In genomic region chr10:11714750-11715365, GRCh38 we compare ENCODE assay signal across 16 cellular contexts. TPM values are rescaled to one million over a fixed set of nuclear protein-coding genes. Genes with fewer than 3 reads are reported as not detected.
DNase-seq lines count a peak whose midpoint lies in the region; ATAC-seq and TF ChIP-seq lines count a peak whose summit lies in the region.
"Had no signal": no experiment of that assay in that cellular context is flagged by ENCODE, and none has a peak within 500 bp of the region (broad histone marks: within the 10 kb centered on the region; RNA-seq: fewer than 3 reads in every experiment).

No MANE protein-coding gene starts in this region.

- H3K4me3 ChIP-seq in HEK293 (ENCODE audit: low read depth, low read length) (no peak overlapping the region), uterus (no peak overlapping the region)
- H3K4me3 ChIP-seq: A549, HAP-1 had no signal

- intact Hi-C loops in dendritic cell treated with granulocyte-macrophage colony-stimulating factor and Interleukin-4, amounts not matched to agents 40 ng/mL and 50 ng/mL, for 4 days (cut with micrococcal nuclease), result loop anchor here (10.0 kb wide), 1 partner anchor 50 kb away; no protein-coding TSS in a partner anchor
- intact Hi-C loops in uterus (cut with DNase I; ENCODE audit: low total_unique reads), result no loop called here

- H3K36me3 Mint-ChIP-seq in dendritic cell treated with granulocyte-macrophage colony-stimulating factor and Interleukin-4, amounts not matched to agents 40 ng/mL and 50 ng/mL, for 4 days (ENCODE audit: low read depth), result no peaks in the 10 kb centered on the region
- H3K36me3 Mint-ChIP-seq in memory B cell, result no peaks in the 10 kb centered on the region
- no peaks in the 10 kb centered on the region for H3K36me3 Mint-ChIP-seq in progenitor cell of endocrine pancreas (ENCODE audit: insufficient read depth)
- no peaks in the 10 kb centered on the region for H3K36me3 Mint-ChIP-seq in T-cell

- peak overlapping the region; percentile 41 for H3K27ac Mint-ChIP-seq in dendritic cell treated with granulocyte-macrophage colony-stimulating factor and Interleukin-4, amounts not matched to agents 40 ng/mL and 50 ng/mL, for 4 days
- peak overlapping the region; percentile 51 for H3K27ac Mint-ChIP-seq in memory B cell
- H3K27ac Mint-ChIP-seq in progenitor cell of endocrine pancreas, result peak overlapping the region; percentile 59
- H3K27ac Mint-ChIP-seq in T-cell, result no peak overlapping the region
- H3K27ac Mint-ChIP-seq: CD4-positive, alpha-beta T cell had no signal

- H3K27ac ChIP-seq in HEK293 (ENCODE audit: extremely low read depth, low read depth, low read length) (no peak overlapping the region), uterus (no peak overlapping the region)
- H3K27ac ChIP-seq: A549 had no signal

- H3K4me1 ChIP-seq in HEK293 (ENCODE audit: control insufficient read depth, insufficient read depth, low read length) (no peaks in the 10 kb centered on the region), uterus (no peaks in the 10 kb centered on the region)
- H3K4me1 ChIP-seq: HAP-1 had no signal

- no peak for DNase-seq in memory B cell (ENCODE audit: low spot score in 2 of 2)
- no peak for DNase-seq in progenitor cell of endocrine pancreas (ENCODE audit: low spot score, unreplicated experiment)
- DNase-seq in uterus, result no peak
- no peak for DNase-seq in NCI-H510A treated with DMSO at 0.1 percent for 48 hours (lab: John Stamatoyannopoulos, UW)
- no peak for DNase-seq in T-cell
- DNase-seq: AML-193; Caco-2; CD4-positive, alpha-beta T cell; DMS153; DMS79; GDM1 had no signal

- no peaks in the 10 kb centered on the region for H3K27me3 ChIP-seq in uterus

- H3K4me3 Mint-ChIP-seq in dendritic cell treated with granulocyte-macrophage colony-stimulating factor and Interleukin-4, amounts not matched to agents 40 ng/mL and 50 ng/mL, for 4 days, result no peak overlapping the region
- H3K4me3 Mint-ChIP-seq in memory B cell (no peak overlapping the region), progenitor cell of endocrine pancreas (ENCODE audit: low read depth) (no peak overlapping the region), T-cell (no peak overlapping the region)
- H3K4me3 Mint-ChIP-seq: CD4-positive, alpha-beta T cell had no signal

- no peak for TF ChIP-seq POLR2A in uterus (IDR thresholded peaks at IDR 0.05)

- H3K4me1 Mint-ChIP-seq in dendritic cell treated with granulocyte-macrophage colony-stimulating factor and Interleukin-4, amounts not matched to agents 40 ng/mL and 50 ng/mL, for 4 days (ENCODE audit: low read depth), result peaks cover 75% of the 10 kb centered on the region
- H3K4me1 Mint-ChIP-seq in memory B cell (peaks cover 36% of the 10 kb centered on the region), progenitor cell of endocrine pancreas (ENCODE audit: low read depth) (peaks cover 15% of the 10 kb centered on the region), T-cell (peaks cover 22 to 31% (median 31%) of the 10 kb centered on the region in 3 donors)

- no peak for ATAC-seq in memory B cell (ENCODE audit: low read depth)
- no peak for ATAC-seq in GM18873 (IDR thresholded peaks at IDR 0.05; ENCODE audit: low FRiP score, unreplicated experiment)
- ATAC-seq in T-cell (replicated peaks in 1 of 4), result no peak

- H3K36me3 ChIP-seq in HEK293 (ENCODE audit: control insufficient read depth in 2 of 2, insufficient read depth in 1 of 2, low read length in 2 of 2) (no peaks in the 10 kb centered on the region), uterus (no peaks in the 10 kb centered on the region)
- H3K36me3 ChIP-seq: HAP-1 had no signal

- peaks cover 33% of the 10 kb centered on the region for H3K27me3 Mint-ChIP-seq in dendritic cell treated with granulocyte-macrophage colony-stimulating factor and Interleukin-4, amounts not matched to agents 40 ng/mL and 50 ng/mL, for 4 days
- H3K27me3 Mint-ChIP-seq in memory B cell, result no peaks in the 10 kb centered on the region
- H3K27me3 Mint-ChIP-seq in progenitor cell of endocrine pancreas, result peaks cover 16% of the 10 kb centered on the region
- H3K27me3 Mint-ChIP-seq in T-cell, result peaks cover 17 to 32% of the 10 kb centered on the region in 2 donors

- peaks cover 14% of the 10 kb centered on the region for H3K9me3 Mint-ChIP-seq in dendritic cell treated with granulocyte-macrophage colony-stimulating factor and Interleukin-4, amounts not matched to agents 40 ng/mL and 50 ng/mL, for 4 days
- H3K9me3 Mint-ChIP-seq in memory B cell (no peaks in the 10 kb centered on the region), progenitor cell of endocrine pancreas (ENCODE audit: low read depth) (no peaks in the 10 kb centered on the region), T-cell (peaks cover 0 to 8% (median 6%) of the 10 kb centered on the region in 3 donors)
- H3K9me3 Mint-ChIP-seq: CD4-positive, alpha-beta T cell had no signal

- CTCF ChIA-PET in HEK293 (lab: Yijun Ruan, JAX) (no interaction called here), T-cell (lab: Charles Lee) (no interaction called here)

- POLR2A ChIA-PET in HEK293 (lab: Yijun Ruan, JAX), result interaction anchor here (0.6 kb wide), 1 partner anchor 276 kb away, joined by 7 read pairs; no protein-coding TSS in a partner anchor
- POLR2A ChIA-PET in T-cell (lab: Charles Lee), result no interaction called here

- no peak for TF ChIP-seq CTCF in HEK293 (tag by site-specific recombination; IDR thresholded peaks at IDR 0.05)
- no peak for TF ChIP-seq CTCF in progenitor cell of endocrine pancreas (IDR thresholded peaks at IDR 0.05; ENCODE audit: unreplicated experiment)
- TF ChIP-seq CTCF in uterus (IDR thresholded peaks at IDR 0.05), result no peak

- no peaks in the 10 kb centered on the region for H3K9me3 ChIP-seq in HEK293 (ENCODE audit: control insufficient read depth, insufficient read depth, low read depth, low read length)
- H3K9me3 ChIP-seq in uterus, result no peaks in the 10 kb centered on the region
- H3K9me3 ChIP-seq: Caco-2, HAP-1 had no signal

TF ChIP-seq in HEK293, 187 proteins besides CTCF, POLR2A, EP300 and RAD21:
- TF ChIP-seq ZIC2 (tag by site-specific recombination; IDR thresholded peaks at IDR 0.05) (peak; percentile 64), SCRT1 (tag by site-specific recombination; IDR thresholded peaks at IDR 0.05; ENCODE audit: borderline replicate concordance) (no peak), ZBTB17 (tag by site-specific recombination; IDR thresholded peaks at IDR 0.05) (no peak), ZNF610 (tag by site-specific recombination; IDR thresholded peaks at IDR 0.05; ENCODE audit: borderline replicate concordance) (no peak), ZNF223 (tag by site-specific recombination; IDR thresholded peaks at IDR 0.05) (peak; percentile 47; the same call in 1 of the 2 replicates)
- TF ChIP-seq, protein P1, sequence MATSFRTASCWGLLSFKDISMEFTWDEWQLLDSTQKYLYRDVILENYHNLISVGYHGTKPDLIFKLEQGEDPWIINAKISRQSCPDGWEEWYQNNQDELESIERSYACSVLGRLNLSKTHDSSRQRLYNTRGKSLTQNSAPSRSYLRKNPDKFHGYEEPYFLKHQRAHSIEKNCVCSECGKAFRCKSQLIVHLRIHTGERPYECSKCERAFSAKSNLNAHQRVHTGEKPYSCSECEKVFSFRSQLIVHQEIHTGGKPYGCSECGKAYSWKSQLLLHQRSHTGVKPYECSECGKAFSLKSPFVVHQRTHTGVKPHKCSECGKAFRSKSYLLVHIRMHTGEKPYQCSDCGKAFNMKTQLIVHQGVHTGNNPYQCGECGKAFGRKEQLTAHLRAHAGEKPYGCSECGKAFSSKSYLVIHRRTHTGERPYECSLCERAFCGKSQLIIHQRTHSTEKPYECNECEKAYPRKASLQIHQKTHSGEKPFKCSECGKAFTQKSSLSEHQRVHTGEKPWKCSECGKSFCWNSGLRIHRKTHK (tag by site-specific recombination; IDR thresholded peaks at IDR 0.05), result no peak

RNA-seq across cellular contexts. Expression of gene ECHDC3, which starts 27.3 kb away (rescaled TPM):
- total RNA-seq in progenitor cell of endocrine pancreas (2.3 and 2.4 TPM in 2 replicates), uterus (10 to 100 TPM in 3 of 4 donors, 1 to 10 TPM in 1; 7.9 to 26.9 (median 14.1) TPM), T-cell (1 to 10 TPM in 4 of 5 donors, under 1 TPM in 1; 0.62 to 2.7 (median 1.5) TPM)

Comparison
In these comparisons a context has a peak if more than half of its experiments do, and no peak if none do; other contexts are left out.
1. H3K27ac Mint-ChIP-seq: peak in dendritic cell treated with granulocyte-macrophage colony-stimulating factor and Interleukin-4, amounts not matched to agents 40 ng/mL and 50 ng/mL, for 4 days (single experiment), memory B cell (single experiment) and progenitor cell of endocrine pancreas (single experiment); none in T-cell (0 of 2).